23 cellular contexts compared by ENCODE assay signal in the genomic region with DNA sequence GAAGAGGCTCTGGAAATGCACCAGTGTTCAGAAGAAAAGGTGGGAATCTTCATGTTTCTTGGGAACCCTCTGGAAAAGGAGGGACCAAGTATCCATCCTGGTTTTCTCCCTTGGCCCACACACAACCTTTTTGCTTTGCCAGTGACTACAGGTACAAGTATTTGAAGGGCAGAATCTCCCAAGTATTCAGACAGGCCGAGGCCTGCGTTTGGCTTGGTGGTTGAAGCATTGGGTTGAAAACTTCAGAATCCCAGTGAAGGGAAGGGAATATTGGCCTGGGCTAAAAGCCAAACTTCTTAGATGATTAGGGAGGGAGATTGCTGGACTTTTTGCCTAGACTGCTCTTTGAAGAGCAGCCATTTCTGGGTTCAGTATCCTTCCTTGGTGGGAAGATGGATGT.
DNase-seq lines count a peak whose midpoint lies in the region; ATAC-seq and TF ChIP-seq lines count a peak whose summit lies in the region.
"Had no signal": no experiment of that assay in that cellular context is flagged by ENCODE, and none has a peak within 500 bp of the region (broad histone marks: within the 10 kb centered on the region; RNA-seq: fewer than 3 reads in every experiment).

No MANE protein-coding gene starts in this region.

- ATAC-seq in foreskin keratinocyte = peak; percentile 31
- ATAC-seq: Right ventricle myocardium inferior had no signal

- intact Hi-C loops in breast epithelium (cut with DNase I; ENCODE audit: low total_unique reads) (loop anchor here (10.0 kb wide), 1 partner anchor 126 kb away; a partner anchor contains a TSS), tibial artery (cut with DNase I; ENCODE audit: low total_unique reads) (no loop called here)

- TF ChIP-seq POLR2A in breast epithelium (IDR thresholded peaks at IDR 0.05) = no peak

- H3K9me3 Mint-ChIP-seq in endodermal cell = no peaks in the 10 kb centered on the region

- H3K9ac ChIP-seq in subcutaneous abdominal adipose tissue (ENCODE audit: low read length in 5 of 5) (no peak overlapping the region), endodermal cell (ENCODE audit: extremely low read depth, low read length, poor library complexity, severe bottlenecking) (no peak overlapping the region)
- H3K9ac ChIP-seq: KMS-11 had no signal

- no peaks in the 10 kb centered on the region for H3K27me3 Mint-ChIP-seq in endodermal cell (ENCODE audit: insufficient read depth)

- peak overlapping the region; percentile 80 to 90 for H3K27ac ChIP-seq in breast epithelium
- H3K27ac ChIP-seq in foreskin keratinocyte = no peak overlapping the region
- H3K27ac ChIP-seq in subcutaneous abdominal adipose tissue (ENCODE audit: low read depth, low read length) = peak overlapping the region; percentile 88
- H3K27ac ChIP-seq in tibial artery = no peak overlapping the region
- no peak overlapping the region for H3K27ac ChIP-seq in caudate nucleus (ENCODE audit: low read depth, low read length)
- H3K27ac ChIP-seq in endodermal cell (ENCODE audit: low read depth, low read length) = no peak overlapping the region
- H3K27ac ChIP-seq: C4-2B, KMS-11, Peyer's patch had no signal

- H3K27me3 ChIP-seq in breast epithelium = no peaks in the 10 kb centered on the region
- no peaks in the 10 kb centered on the region for H3K27me3 ChIP-seq in foreskin keratinocyte
- H3K27me3 ChIP-seq in subcutaneous abdominal adipose tissue (ENCODE audit: control insufficient read depth in 5 of 5, insufficient read depth in 4 of 5, low read length in 5 of 5) = no peaks in the 10 kb centered on the region
- H3K27me3 ChIP-seq in tibial artery = no peaks in the 10 kb centered on the region
- H3K27me3 ChIP-seq in endodermal cell (ENCODE audit: control insufficient read depth, insufficient read depth, low read length, poor library complexity, severe bottlenecking) = no peaks in the 10 kb centered on the region
- H3K27me3 ChIP-seq: Peyer's patch had no signal

- peaks cover 14 to 17% of the 10 kb centered on the region in 2 donors for H3K4me1 ChIP-seq in breast epithelium
- H3K4me1 ChIP-seq in foreskin keratinocyte = peaks cover 28% of the 10 kb centered on the region
- H3K4me1 ChIP-seq in subcutaneous abdominal adipose tissue (ENCODE audit: control insufficient read depth in 5 of 5, insufficient read depth in 5 of 5, low read length in 5 of 5) = peaks cover 21 to 58% (median 52%) of the 10 kb centered on the region in 5 donors
- H3K4me1 ChIP-seq in tibial artery = peaks cover 0 to 75% (median 45%) of the 10 kb centered on the region in 4 donors
- H3K4me1 ChIP-seq in endodermal cell (ENCODE audit: control insufficient read depth, insufficient read depth, low read length) = no peaks in the 10 kb centered on the region
- H3K4me1 ChIP-seq: Peyer's patch had no signal

- no peaks in the 10 kb centered on the region for H3K9me3 ChIP-seq in breast epithelium
- no peaks in the 10 kb centered on the region for H3K9me3 ChIP-seq in subcutaneous abdominal adipose tissue (ENCODE audit: control insufficient read depth in 5 of 5, low read length in 5 of 5)
- no peaks in the 10 kb centered on the region for H3K9me3 ChIP-seq in tibial artery
- H3K9me3 ChIP-seq in endodermal cell (ENCODE audit: control insufficient read depth, low read length) = no peaks in the 10 kb centered on the region
- H3K9me3 ChIP-seq: Peyer's patch had no signal

- H3K36me3 ChIP-seq in breast epithelium (no peaks in the 10 kb centered on the region), subcutaneous abdominal adipose tissue (ENCODE audit: control insufficient read depth in 5 of 5, insufficient read depth in 5 of 5, low read length in 5 of 5) (peaks cover 5 to 64% (median 41%) of the 10 kb centered on the region in 5 donors), tibial artery (peaks cover 28 to 47% (median 39%) of the 10 kb centered on the region in 3 donors), endodermal cell (ENCODE audit: control insufficient read depth, insufficient read depth, low read length) (peaks cover 94% of the 10 kb centered on the region)

- WGBS in endodermal cell (ENCODE audit: insufficient coverage in 1 of 2, insufficient read length in 1 of 2), 2 experiments = 90 to 92% methylated on average over 2 of the region's 2 CpGs

- H3K4me3 Mint-ChIP-seq in endodermal cell = no peak overlapping the region

- DNase-seq in activated effector memory CD4-positive, alpha-beta T cell treated with anti-CD3 and anti-CD28 coated beads, Interleukin-2, amount 50 U/mL, for 16 hours = peak; percentile 4
- no peak for DNase-seq in activated effector memory CD4-positive, alpha-beta T cell treated with Interleukin-2 at 50 U/mL for 16 hours
- peak in 1 of 2 donors; percentile 80 for DNase-seq in breast epithelium (ENCODE audit: low spot score in 2 of 2)
- DNase-seq in foreskin keratinocyte = peak; percentile 85 to 92
- DNase-seq in tibial artery = no peak
- no peak for DNase-seq in caudate nucleus (lab: John Stamatoyannopoulos, UW)
- no peak for DNase-seq in endodermal cell
- DNase-seq: AML-193, DMS53, GDM1, GOT3, HCEC 1CT, IMR-90, NCI-H1105, NCI-H2029 treated with DMSO at 0.1 percent for 48 hours, NCI-H226, NCI-H524, NCI-H774, Peyer's patch had no signal

- no peaks in the 10 kb centered on the region for H3K4me1 Mint-ChIP-seq in endodermal cell

- TF ChIP-seq CTCF in breast epithelium (IDR thresholded peaks at IDR 0.05) (no peak), foreskin keratinocyte (conservative IDR thresholded peaks at IDR 0.05) (no peak), tibial artery (IDR thresholded peaks at IDR 0.05) (no peak), endodermal cell (conservative IDR thresholded peaks at IDR 0.05) (no peak)

- H3K4me3 ChIP-seq in breast epithelium (no peak overlapping the region), subcutaneous abdominal adipose tissue (ENCODE audit: low read depth in 1 of 5, low read length in 5 of 5) (no peak overlapping the region), tibial artery (no peak overlapping the region), endodermal cell (ENCODE audit: low read length) (no peak overlapping the region)
- H3K4me3 ChIP-seq: Peyer's patch had no signal

- peaks cover 48% of the 10 kb centered on the region for H3K36me3 Mint-ChIP-seq in endodermal cell (ENCODE audit: low read depth)

- H3K27ac Mint-ChIP-seq in endodermal cell = no peak overlapping the region

Comparison
In these comparisons a context has a peak if more than half of its experiments do, and no peak if none do; other contexts are left out.
1. DNase-seq: peak in activated effector memory CD4-positive, alpha-beta T cell treated with anti-CD3 and anti-CD28 coated beads, Interleukin-2, amount 50 U/mL, for 16 hours (single experiment) and foreskin keratinocyte (2 of 2); none in activated effector memory CD4-positive, alpha-beta T cell treated with Interleukin-2 at 50 U/mL for 16 hours (single experiment), tibial artery (0 of 2), caudate nucleus (0 of 61) and endodermal cell (single experiment).
2. H3K27ac ChIP-seq: peak in breast epithelium (2 of 2) and subcutaneous abdominal adipose tissue (single experiment); none in foreskin keratinocyte (single experiment), tibial artery (0 of 2), caudate nucleus (single experiment) and endodermal cell (single experiment).